In genomic region chr18:79657342-79657996, GRCh38 we compare ENCODE assay signal across 17 cellular contexts. TPM values are rescaled to one million over a fixed set of nuclear protein-coding genes. Genes with fewer than 3 reads are reported as not detected.
DNase-seq lines count a peak whose midpoint lies in the region; ATAC-seq and TF ChIP-seq lines count a peak whose summit lies in the region.
"Had no signal": no experiment of that assay in that cellular context is flagged by ENCODE, and none has a peak within 500 bp of the region (broad histone marks: within the 10 kb centered on the region; RNA-seq: fewer than 3 reads in every experiment).

No MANE protein-coding gene starts in this region.

- peaks cover 10% of the 10 kb centered on the region for H3K9me3 Mint-ChIP-seq in type B pancreatic cell
- H3K9me3 Mint-ChIP-seq: central memory CD8-positive, alpha-beta T cell had no signal

- no peaks in the 10 kb centered on the region for H3K9me3 ChIP-seq in RWPE2 (ENCODE audit: severe bottlenecking)
- H3K9me3 ChIP-seq: gastrocnemius medialis had no signal

- no peaks in the 10 kb centered on the region for H3K36me3 ChIP-seq in RWPE2 (ENCODE audit: low read depth)
- H3K36me3 ChIP-seq: gastrocnemius medialis had no signal

- H3K4me1 Mint-ChIP-seq in type B pancreatic cell (ENCODE audit: unreplicated experiment): no peaks in the 10 kb centered on the region
- H3K4me1 Mint-ChIP-seq: central memory CD8-positive, alpha-beta T cell; IgD-negative memory B cell had no signal

- H3K27ac ChIP-seq in RWPE2 (ENCODE audit: poor library complexity, severe bottlenecking): no peak overlapping the region
- H3K27ac ChIP-seq: gastrocnemius medialis had no signal

- no peak overlapping the region for H3K4me3 Mint-ChIP-seq in type B pancreatic cell
- H3K4me3 Mint-ChIP-seq: activated CD8-positive, alpha-beta T cell treated with anti-CD3 and anti-CD28 coated beads, Interleukin-2, amount 10 ng/mL, durations not matched to agents 7 days and 5 days; activated T-helper 1 cell treated with anti-CD3 and anti-CD28 coated beads, Interleukin-12 subunit alpha, Interleukin-12 subunit beta, Interleukin-2, Interleukin-4 antibody, amounts not matched to agents 30 ng/mL and 10 ng/mL and 1 ng/mL, durations not matched to agents 14 hours and 24 hours and 36 hours; central memory CD8-positive, alpha-beta T cell; IgD-negative memory B cell had no signal

- peak; percentile 60 for ATAC-seq in RWPE2 (ENCODE audit: low read depth)
- ATAC-seq in HG03439 (IDR thresholded peaks at IDR 0.05; ENCODE audit: unreplicated experiment): no peak
- ATAC-seq: activated CD8-positive, alpha-beta T cell treated with anti-CD3 and anti-CD28 coated beads, Interleukin-2, amount 10 ng/mL, durations not matched to agents 7 days and 5 days; gastrocnemius medialis; SK-N-SH treated with all-trans-retinoic acid at 6 μM for 48 hours had no signal

- no peaks in the 10 kb centered on the region for H3K4me1 ChIP-seq in RWPE2 (ENCODE audit: insufficient read depth, poor library complexity, severe bottlenecking)
- H3K4me1 ChIP-seq: gastrocnemius medialis had no signal

- TF ChIP-seq CTCF in LNCaP clone FGC (IDR thresholded peaks at IDR 0.05; ENCODE audit: control insufficient read depth, extremely low read depth, insufficient read depth) (peak; percentile 49), RWPE2 (IDR thresholded peaks at IDR 0.05; ENCODE audit: poor library complexity, severe bottlenecking) (peak; percentile 9), type B pancreatic cell (conservative IDR thresholded peaks at IDR 0.05) (no peak)

- H3K27me3 ChIP-seq in RWPE2 (ENCODE audit: insufficient read depth, poor library complexity, severe bottlenecking): peaks cover 2% of the 10 kb centered on the region
- H3K27me3 ChIP-seq: gastrocnemius medialis had no signal

- H3K4me3 ChIP-seq in LNCaP clone FGC (ENCODE audit: low read depth, low read length) (no peak overlapping the region), RWPE2 (ENCODE audit: severe bottlenecking) (no peak overlapping the region)
- H3K4me3 ChIP-seq: gastrocnemius medialis had no signal

- DNase-seq in DMS153 (lab: John Stamatoyannopoulos, UW) (peak; percentile 41), LNCaP clone FGC (ENCODE audit: low read depth) (peak; percentile 80), RWPE2 (ENCODE audit: low spot score) (no peak), iPS-NIHi7 (ENCODE audit: extremely low spot score) (peak; percentile 45), NCI-H524 treated with DMSO at 0.1 percent for 48 hours (lab: John Stamatoyannopoulos, UW) (no peak), type B pancreatic cell (ENCODE audit: extremely low spot score, unreplicated experiment) (no peak), NCI-H446 (lab: John Stamatoyannopoulos, UW) (no peak)
- DNase-seq: activated CD8-positive, alpha-beta T cell treated with anti-CD3 and anti-CD28 coated beads, Interleukin-2, amount 10 ng/mL, durations not matched to agents 7 days and 5 days; DMS79 treated with DMSO at 0.1 percent for 48 hours; gastrocnemius medialis; islet precursor cell; NCI-H187 treated with DMSO at 0.1 percent for 48 hours had no signal

- peaks cover 5% of the 10 kb centered on the region for H3K36me3 Mint-ChIP-seq in type B pancreatic cell
- H3K36me3 Mint-ChIP-seq: IgD-negative memory B cell had no signal

- H3K27ac Mint-ChIP-seq in type B pancreatic cell: no peak overlapping the region
- H3K27ac Mint-ChIP-seq: activated CD8-positive, alpha-beta T cell treated with anti-CD3 and anti-CD28 coated beads, Interleukin-2, amount 10 ng/mL, durations not matched to agents 7 days and 5 days; activated T-helper 1 cell treated with anti-CD3 and anti-CD28 coated beads, Interleukin-12 subunit alpha, Interleukin-12 subunit beta, Interleukin-2, Interleukin-4 antibody, amounts not matched to agents 30 ng/mL and 10 ng/mL and 1 ng/mL, durations not matched to agents 14 hours and 24 hours and 36 hours; IgD-negative memory B cell had no signal

- peaks cover 46% of the 10 kb centered on the region for H3K27me3 Mint-ChIP-seq in type B pancreatic cell
- H3K27me3 Mint-ChIP-seq: IgD-negative memory B cell had no signal

RNA-seq across cellular contexts. Expression of gene CTDP1, which starts 22.1 kb away (rescaled TPM):
- 21.1 and 27.6 TPM in 2 replicates for total RNA-seq in type B pancreatic cell (ENCODE audit: low replicate concordance)

Comparison
In these comparisons a context has a peak if more than half of its experiments do, and no peak if none do; other contexts are left out.
1. DNase-seq: peak in DMS153 (single experiment), LNCaP clone FGC (single experiment) and iPS-NIHi7 (single experiment); none in RWPE2 (single experiment), NCI-H524 treated with DMSO at 0.1 percent for 48 hours (single experiment), type B pancreatic cell (single experiment) and NCI-H446 (0 of 2).